In the genomic region with DNA sequence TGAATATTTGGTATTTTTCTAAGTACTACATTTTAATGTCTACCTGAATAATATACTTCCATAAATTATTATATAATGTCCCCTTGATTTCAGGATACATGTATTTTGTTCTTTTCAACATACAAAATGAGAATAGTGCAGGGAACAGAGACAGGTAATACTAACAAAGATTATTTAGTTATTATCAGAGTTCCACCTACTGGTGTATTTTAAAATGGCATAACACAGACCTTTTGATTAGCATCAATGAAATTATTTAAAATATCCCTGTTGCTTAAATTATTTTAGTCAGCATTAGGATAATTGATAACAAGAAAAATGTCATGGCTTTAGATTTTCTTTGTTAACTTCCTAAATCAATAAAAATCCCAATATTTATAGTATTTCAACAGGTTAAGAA, we compare ENCODE assay signal across 13 cellular contexts.
DNase-seq lines count a peak whose midpoint lies in the region; ATAC-seq and TF ChIP-seq lines count a peak whose summit lies in the region.
"Had no signal": no experiment of that assay in that cellular context is flagged by ENCODE, and none has a peak within 500 bp of the region (broad histone marks: within the 10 kb centered on the region; RNA-seq: fewer than 3 reads in every experiment).

No MANE protein-coding gene starts in this region.

- no peak overlapping the region for H3K4me3 Mint-ChIP-seq in osteocyte (ENCODE audit: unreplicated experiment)
- H3K4me3 Mint-ChIP-seq: activated naive CD8-positive, alpha-beta T cell treated with anti-CD3 and anti-CD28 coated beads, Interleukin-2, amount 10 ng/mL, durations not matched to agents 7 days and 5 days had no signal

- DNase-seq in NCI-H510A treated with DMSO at 0.1 percent for 48 hours (lab: John Stamatoyannopoulos, UW) (peak; percentile 0), NCI-H510A (lab: John Stamatoyannopoulos, UW) (no peak), KBM-7 (peak; percentile 3), SW480 (ENCODE audit: low spot score) (peak; percentile 16), osteocyte (ENCODE audit: extremely low spot score, unreplicated experiment) (no peak), substantia nigra (lab: John Stamatoyannopoulos, UW) (no peak), mucosa of descending colon (no peak)
- DNase-seq: activated naive CD8-positive, alpha-beta T cell treated with anti-CD3 and anti-CD28 coated beads, Interleukin-2, amount 10 ng/mL, durations not matched to agents 7 days and 5 days; effector CD4-positive, alpha-beta T cell; NCI-H2227 treated with DMSO at 0.1 percent for 48 hours; T-helper 2 cell had no signal

- ATAC-seq in mucosa of descending colon (no peak), GM18861 (IDR thresholded peaks at IDR 0.05; ENCODE audit: unreplicated experiment) (no peak)

- no peak overlapping the region for H3K27ac ChIP-seq in substantia nigra (ENCODE audit: low read depth, low read length, poor library complexity, severe bottlenecking)
- H3K27ac ChIP-seq: BLaER1 had no signal

- H3K27me3 Mint-ChIP-seq in osteocyte (ENCODE audit: unreplicated experiment) = peaks cover 37% of the 10 kb centered on the region

- intact Hi-C loops in mucosa of descending colon (cut with DNase I, micrococcal nuclease) = no loop called here

- H3K36me3 ChIP-seq in mucosa of descending colon (ENCODE audit: low read depth) = no peaks in the 10 kb centered on the region
- H3K36me3 ChIP-seq: BLaER1 had no signal

- H3K4me1 Mint-ChIP-seq in osteocyte (ENCODE audit: unreplicated experiment) = no peaks in the 10 kb centered on the region
- H3K4me1 Mint-ChIP-seq: activated naive CD8-positive, alpha-beta T cell treated with anti-CD3 and anti-CD28 coated beads, Interleukin-2, amount 10 ng/mL, durations not matched to agents 7 days and 5 days had no signal

- TF ChIP-seq CTCF in osteocyte (IDR thresholded peaks at IDR 0.05) = peak; percentile 34
- no peak for TF ChIP-seq CTCF in mucosa of descending colon (IDR thresholded peaks at IDR 0.05)

- in situ Hi-C loops in KBM-7 (cut with MboI; ENCODE audit: low pct_unique_long_range_greater_than_20kb, low sequenced_read_pairs) = no loop called here

- no peak overlapping the region for H3K4me3 ChIP-seq in mucosa of descending colon
- H3K4me3 ChIP-seq: BLaER1 had no signal

- no peak overlapping the region for H3K27ac Mint-ChIP-seq in osteocyte (ENCODE audit: unreplicated experiment)
- H3K27ac Mint-ChIP-seq: activated naive CD8-positive, alpha-beta T cell treated with anti-CD3 and anti-CD28 coated beads, Interleukin-2, amount 10 ng/mL, durations not matched to agents 7 days and 5 days had no signal

- no peaks in the 10 kb centered on the region for H3K4me1 ChIP-seq in mucosa of descending colon (ENCODE audit: low read depth)
- H3K4me1 ChIP-seq: BLaER1 had no signal

- no peaks in the 10 kb centered on the region for H3K9me3 Mint-ChIP-seq in osteocyte (ENCODE audit: unreplicated experiment)
- H3K9me3 Mint-ChIP-seq: activated naive CD8-positive, alpha-beta T cell treated with anti-CD3 and anti-CD28 coated beads, Interleukin-2, amount 10 ng/mL, durations not matched to agents 7 days and 5 days had no signal

- H3K9me3 ChIP-seq in mucosa of descending colon = no peaks in the 10 kb centered on the region
- H3K9me3 ChIP-seq: BLaER1 had no signal

- H3K36me3 Mint-ChIP-seq in osteocyte (ENCODE audit: unreplicated experiment) = no peaks in the 10 kb centered on the region
- H3K36me3 Mint-ChIP-seq: activated naive CD8-positive, alpha-beta T cell treated with anti-CD3 and anti-CD28 coated beads, Interleukin-2, amount 10 ng/mL, durations not matched to agents 7 days and 5 days had no signal

Comparison
In these comparisons a context has a peak if more than half of its experiments do, and no peak if none do; other contexts are left out.
1. DNase-seq: peak in NCI-H510A treated with DMSO at 0.1 percent for 48 hours (single experiment), KBM-7 (single experiment) and SW480 (single experiment); none in NCI-H510A (single experiment), osteocyte (single experiment), substantia nigra (0 of 49) and mucosa of descending colon (0 of 3).